Comparison of ENCODE assay signal across 1 cellular context in genomic region chr11:7167976-7168740, GRCh38.
TF ChIP-seq lines count a peak whose summit lies in the region.

No MANE protein-coding gene starts in this region.

TF ChIP-seq in HEK293, 187 proteins besides CTCF, POLR2A, EP300 and RAD21 (continued from another document):
- no peak for TF ChIP-seq REST (tag by site-specific recombination; IDR thresholded peaks at IDR 0.05)
- TF ChIP-seq ZNF521 (tag by site-specific recombination; IDR thresholded peaks at IDR 0.05): no peak
- TF ChIP-seq ZNF513 (tag by site-specific recombination; IDR thresholded peaks at IDR 0.05): no peak
- no peak for TF ChIP-seq PRDM10 (tag by site-specific recombination; IDR thresholded peaks at IDR 0.05)
- no peak for TF ChIP-seq ZSCAN30 (tag by site-specific recombination; IDR thresholded peaks at IDR 0.05)
- TF ChIP-seq ZNF302 (tag by site-specific recombination; IDR thresholded peaks at IDR 0.05; ENCODE audit: low read depth): no peak
- peak; percentile 14; the same call in 1 of the 2 replicates for TF ChIP-seq PRDM6 (tag by site-specific recombination; IDR thresholded peaks at IDR 0.05)
- no peak for TF ChIP-seq ZNF398 (tag by site-specific recombination; IDR thresholded peaks at IDR 0.05)
- TF ChIP-seq SP7 (tag by site-specific recombination; IDR thresholded peaks at IDR 0.05): no peak
- TF ChIP-seq ZNF830 (tag by site-specific recombination; IDR thresholded peaks at IDR 0.05; ENCODE audit: low read depth): peak; percentile 69
- no peak for TF ChIP-seq PRDM4 (tag by site-specific recombination; IDR thresholded peaks at IDR 0.05)
- TF ChIP-seq GLI4 (tag by site-specific recombination; IDR thresholded peaks at IDR 0.05): no peak
- no peak for TF ChIP-seq GFI1B (tag by site-specific recombination; IDR thresholded peaks at IDR 0.05)
- TF ChIP-seq ZNF571 (tag by site-specific recombination; IDR thresholded peaks at IDR 0.05): no peak
- no peak for TF ChIP-seq SCRT1 (tag by site-specific recombination; IDR thresholded peaks at IDR 0.05; ENCODE audit: borderline replicate concordance)
- no peak for TF ChIP-seq GLI2 (tag by site-specific recombination; IDR thresholded peaks at IDR 0.05; ENCODE audit: borderline replicate concordance, low read depth)
- TF ChIP-seq ZNF221 (tag by site-specific recombination; IDR thresholded peaks at IDR 0.05; ENCODE audit: borderline replicate concordance): no peak
- no peak for TF ChIP-seq ZNF426 (tag by site-specific recombination; IDR thresholded peaks at IDR 0.05)
- TF ChIP-seq ZSCAN18 (tag by site-specific recombination; IDR thresholded peaks at IDR 0.05): no peak
- no peak for TF ChIP-seq ZNF707 (tag by site-specific recombination; IDR thresholded peaks at IDR 0.05)
- TF ChIP-seq ZNF549 (tag by site-specific recombination; IDR thresholded peaks at IDR 0.05): peak; percentile 63; the same call in 1 of the 2 replicates
